8 cellular contexts compared by ENCODE assay signal in genomic region chr10:126041804-126042231, GRCh38.
A peak's percentile ranks its signal among the peaks of the same experiment; 100 is the strongest.
DNase-seq lines count a peak whose midpoint lies in the region; ATAC-seq and TF ChIP-seq lines count a peak whose summit lies in the region.

No MANE protein-coding gene starts in this region.

- no peaks in the 10 kb centered on the region for H3K9me3 ChIP-seq in endodermal cell (ENCODE audit: control insufficient read depth, low read length)
- H3K9me3 ChIP-seq in mucosa of descending colon, result no peaks in the 10 kb centered on the region

- H3K36me3 ChIP-seq in endodermal cell (ENCODE audit: control insufficient read depth, insufficient read depth, low read length), result no peaks in the 10 kb centered on the region
- no peaks in the 10 kb centered on the region for H3K36me3 ChIP-seq in mucosa of descending colon (ENCODE audit: low read depth)

- peak overlapping the region; percentile 82 for H3K27ac Mint-ChIP-seq in endodermal cell

- DNase-seq in EH (ENCODE audit: low read depth) (peak; percentile 42), KBM-7 (peak; percentile 97), endodermal cell (peak; percentile 83), mucosa of descending colon (peak; percentile 49 to 85 (median 61)), HuH-7.5 (ENCODE audit: low spot score) (no peak)
- DNase-seq in activated CD4-positive, alpha-beta T cell treated with anti-CD3 and anti-CD28 coated beads, Interleukin-2, amount 50 U/mL, for 48 hours, result peak; percentile 60 to 71
- peak; percentile 40 to 50 for DNase-seq in stimulated activated CD8-positive, alpha-beta memory T cell treated with anti-CD3 and anti-CD28 coated beads, Interleukin-4, amount 100 ng/mL, for 1 hour (ENCODE audit: low read depth in 2 of 2, low spot score in 1 of 2)

- intact Hi-C loops in mucosa of descending colon (cut with DNase I, micrococcal nuclease), result no loop called here

- H3K9ac ChIP-seq in endodermal cell (ENCODE audit: extremely low read depth, low read length, poor library complexity, severe bottlenecking), result no peak overlapping the region

- H3K4me1 Mint-ChIP-seq in endodermal cell, result peaks cover 11% of the 10 kb centered on the region

- ATAC-seq in GM21526 (IDR thresholded peaks at IDR 0.05; ENCODE audit: low FRiP score, unreplicated experiment), result peak; percentile 99
- ATAC-seq in mucosa of descending colon, result peak; percentile 93

- H3K27me3 ChIP-seq in endodermal cell (ENCODE audit: control insufficient read depth, insufficient read depth, low read length, poor library complexity, severe bottlenecking), result no peaks in the 10 kb centered on the region

- H3K4me3 Mint-ChIP-seq in endodermal cell, result no peak overlapping the region

- no peaks in the 10 kb centered on the region for H3K27me3 Mint-ChIP-seq in endodermal cell (ENCODE audit: insufficient read depth)

- H3K4me3 ChIP-seq in endodermal cell (ENCODE audit: low read length), result no peak overlapping the region
- no peak overlapping the region for H3K4me3 ChIP-seq in mucosa of descending colon

- peak overlapping the region; percentile 75 for H3K27ac ChIP-seq in endodermal cell (ENCODE audit: low read depth, low read length)

- H3K36me3 Mint-ChIP-seq in endodermal cell (ENCODE audit: low read depth), result no peaks in the 10 kb centered on the region

- H3K9me3 Mint-ChIP-seq in endodermal cell, result no peaks in the 10 kb centered on the region

- no peaks in the 10 kb centered on the region for H3K4me1 ChIP-seq in endodermal cell (ENCODE audit: control insufficient read depth, insufficient read depth, low read length)
- no peaks in the 10 kb centered on the region for H3K4me1 ChIP-seq in mucosa of descending colon (ENCODE audit: low read depth)

- in situ Hi-C loops in KBM-7 (cut with MboI; ENCODE audit: low pct_unique_long_range_greater_than_20kb, low sequenced_read_pairs), result no loop called here

- 70 to 84% methylated on average over 8 to 12 of the region's 12 CpGs for WGBS in endodermal cell (ENCODE audit: insufficient coverage in 1 of 2, insufficient read length in 1 of 2), 2 experiments

- no peak for TF ChIP-seq CTCF in endodermal cell (conservative IDR thresholded peaks at IDR 0.05)
- no peak for TF ChIP-seq CTCF in mucosa of descending colon (IDR thresholded peaks at IDR 0.05)
